In the genomic region with DNA sequence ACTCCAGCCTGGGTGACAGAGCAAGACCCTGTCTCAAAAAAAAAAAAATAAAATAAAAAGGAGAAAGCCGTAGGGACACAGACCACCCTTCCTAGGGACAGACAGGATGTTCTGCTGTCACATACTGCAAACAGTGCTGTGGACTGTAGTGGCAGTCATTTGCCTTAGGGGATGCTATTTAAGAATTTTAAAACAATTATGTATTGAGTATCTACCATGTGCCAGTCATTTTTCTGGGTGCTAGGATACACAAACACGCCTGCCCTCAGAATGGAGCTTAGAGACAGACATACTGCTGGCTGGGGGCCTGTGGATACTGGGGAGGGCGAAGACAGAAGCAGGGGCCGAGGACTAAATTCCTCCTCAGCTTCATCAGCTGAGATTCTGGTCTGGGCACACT, we compare ENCODE assay signal across 16 cellular contexts.
"Had no signal": no experiment of that assay in that cellular context is flagged by ENCODE, and none has a peak within 500 bp of the region (broad histone marks: within the 10 kb centered on the region; RNA-seq: fewer than 3 reads in every experiment).

No MANE protein-coding gene starts in this region.

- H3K4me2 ChIP-seq: KMS-11, PC-9 had no signal

- DNase-seq: activated B cell treated with CpG ODN at 0.5 μM for 24 hours; activated CD4-positive, CD25-positive, alpha-beta regulatory T cell treated with anti-CD3 and anti-CD28 coated beads, Interleukin-2, amount 50 U/mL, for 72 hours; activated naive CD4-positive, alpha-beta T cell; amniotic stem cell; brain microvascular endothelial cell; NCI-H1417 treated with DMSO at 0.1 percent for 48 hours; NCI-H187 treated with DMSO at 0.1 percent for 48 hours; NK-92 treated with Interleukin-12 subunit alpha and Interleukin-12 subunit beta, amount 100 ng/mL, for 24 hours; Right ventricle myocardium superior had no signal

- H3K27me3 ChIP-seq: brain microvascular endothelial cell had no signal

- H3K36me3 Mint-ChIP-seq: activated CD4-positive, alpha-beta memory T cell treated with anti-CD3 and anti-CD28 coated beads for 36 hours; activated CD8-positive, alpha-beta memory T cell treated with anti-CD3 and anti-CD28 coated beads, Interleukin-2, amount 10 ng/mL, durations not matched to agents 7 days and 5 days; activated naive CD8-positive, alpha-beta T cell treated with anti-CD3 and anti-CD28 coated beads for 36 hours had no signal

- H3K27me3 Mint-ChIP-seq: activated B cell treated with CpG ODN at 0.5 μM for 24 hours; activated CD4-positive, alpha-beta memory T cell treated with anti-CD3 and anti-CD28 coated beads for 36 hours; activated CD8-positive, alpha-beta memory T cell treated with anti-CD3 and anti-CD28 coated beads, Interleukin-2, amount 10 ng/mL, durations not matched to agents 7 days and 5 days; activated naive CD8-positive, alpha-beta T cell treated with anti-CD3 and anti-CD28 coated beads for 36 hours had no signal

- H3K4me1 Mint-ChIP-seq: activated B cell treated with CpG ODN at 0.5 μM for 24 hours; activated CD8-positive, alpha-beta memory T cell treated with anti-CD3 and anti-CD28 coated beads, Interleukin-2, amount 10 ng/mL, durations not matched to agents 7 days and 5 days had no signal

- H2AFZ ChIP-seq: PC-9 had no signal

- H3K4me3 Mint-ChIP-seq: activated B cell treated with CpG ODN at 0.5 μM for 24 hours; activated CD4-positive, alpha-beta memory T cell treated with anti-CD3 and anti-CD28 coated beads for 36 hours; activated CD8-positive, alpha-beta memory T cell treated with anti-CD3 and anti-CD28 coated beads, Interleukin-2, amount 10 ng/mL, durations not matched to agents 7 days and 5 days; activated naive CD8-positive, alpha-beta T cell treated with anti-CD3 and anti-CD28 coated beads for 36 hours had no signal

- H3K27ac Mint-ChIP-seq: activated B cell treated with CpG ODN at 0.5 μM for 24 hours; activated CD4-positive, alpha-beta memory T cell treated with anti-CD3 and anti-CD28 coated beads for 36 hours; activated CD8-positive, alpha-beta memory T cell treated with anti-CD3 and anti-CD28 coated beads, Interleukin-2, amount 10 ng/mL, durations not matched to agents 7 days and 5 days; activated naive CD8-positive, alpha-beta T cell treated with anti-CD3 and anti-CD28 coated beads for 36 hours had no signal

- H3K27ac ChIP-seq: brain microvascular endothelial cell, KMS-11, PC-9, SK-N-MC, VCaP had no signal

- H3K9ac ChIP-seq: KMS-11 had no signal

- H3K4me3 ChIP-seq: PC-9, SK-N-MC had no signal

- H3K9me3 Mint-ChIP-seq: activated B cell treated with CpG ODN at 0.5 μM for 24 hours; activated CD4-positive, alpha-beta memory T cell treated with anti-CD3 and anti-CD28 coated beads for 36 hours; activated naive CD8-positive, alpha-beta T cell treated with anti-CD3 and anti-CD28 coated beads for 36 hours had no signal
